ENCODE assay signal across 8 cellular contexts in genomic region chr1:2049517-2050481, GRCh38. TPM values are rescaled to one million over a fixed set of nuclear protein-coding genes. Genes with fewer than 3 reads are reported as not detected.
DNase-seq lines count a peak whose midpoint lies in the region; TF ChIP-seq lines count a peak whose summit lies in the region.

Gene PRKCZ (plus strand): TSS chr1:2050411. CDS start chr1:2050631, 220 bp downstream.

- H3K9me3 Mint-ChIP-seq in T-helper 1 cell treated with Interleukin-12 subunit alpha and Interleukin-12 subunit beta and Interleukin-4 antibody, amounts not matched to agents 30 μg/mL and 1 μg/mL, for 36 hours: no peaks in the 10 kb centered on the region

- peak within 1 kb of the TSS; percentile 78 for H3K4me3 Mint-ChIP-seq in T-helper 1 cell treated with Interleukin-12 subunit alpha and Interleukin-12 subunit beta and Interleukin-4 antibody, amounts not matched to agents 30 μg/mL and 1 μg/mL, for 36 hours

- H3K4me3 ChIP-seq in astrocyte of the cerebellum (ENCODE audit: low read depth, low read length) (peak within 1 kb of the TSS; percentile 26), iPS-18c (ENCODE audit: insufficient read depth, low read depth, low read length) (peak within 1 kb of the TSS; percentile 88)

- peaks cover 10% of the 10 kb centered on the region for H3K4me1 Mint-ChIP-seq in T-helper 1 cell treated with Interleukin-12 subunit alpha and Interleukin-12 subunit beta and Interleukin-4 antibody, amounts not matched to agents 30 μg/mL and 1 μg/mL, for 36 hours (ENCODE audit: low read depth)

- peaks cover 46% of the 10 kb centered on the region for H3K27me3 Mint-ChIP-seq in T-helper 1 cell treated with Interleukin-12 subunit alpha and Interleukin-12 subunit beta and Interleukin-4 antibody, amounts not matched to agents 30 μg/mL and 1 μg/mL, for 36 hours (ENCODE audit: low read depth)

- H3K36me3 Mint-ChIP-seq in T-helper 1 cell treated with Interleukin-12 subunit alpha and Interleukin-12 subunit beta and Interleukin-4 antibody, amounts not matched to agents 30 μg/mL and 1 μg/mL, for 36 hours (ENCODE audit: low read depth): peaks cover 2% of the 10 kb centered on the region

- peak; percentile 28 for TF ChIP-seq CTCF in astrocyte of the cerebellum (IDR thresholded peaks at IDR 0.05; ENCODE audit: low read depth, low read length, missing control alignments)

- no peaks in the 10 kb centered on the region for H3K9me3 ChIP-seq in iPS-18c (ENCODE audit: control insufficient read depth, insufficient read depth, low read length)

- in situ Hi-C loops in astrocyte of the cerebellum (cut with HindIII; ENCODE audit: low sequenced_read_pairs): no loop called here

- H3K27ac Mint-ChIP-seq in T-helper 1 cell treated with Interleukin-12 subunit alpha and Interleukin-12 subunit beta and Interleukin-4 antibody, amounts not matched to agents 30 μg/mL and 1 μg/mL, for 36 hours: no peak within 1 kb of the TSS

- peak; percentile 93 to 98 (median 94) for DNase-seq in NCI-H1417 (lab: John Stamatoyannopoulos, UW)
- DNase-seq in NCI-H1417 treated with DMSO at 0.1 percent for 48 hours (lab: John Stamatoyannopoulos, UW): no peak
- peak; percentile 95 for DNase-seq in LoVo (ENCODE audit: low spot score)
- no peak for DNase-seq in astrocyte of the cerebellum (ENCODE audit: low read depth)
- DNase-seq in stimulated activated CD4-positive, alpha-beta T cell treated with anti-CD3 and anti-CD28 coated beads, Interleukin-12 subunit alpha, Interleukin-12 subunit beta, amount 100 ng/mL, for 48 hours (ENCODE audit: low read depth in 2 of 3, low spot score in 1 of 3): peak; percentile 85 to 87 (median 85)
- DNase-seq in SK-N-DZ (ENCODE audit: low spot score): no peak

RNA-seq across cellular contexts. Expression of gene PRKCZ, which starts in this region (rescaled TPM):
- 4.2 and 6.3 TPM in 2 replicates for polyA plus RNA-seq in SK-N-DZ (2014; cell fraction: cytosol; rRNA removed)
- 5.0 and 8.7 TPM in 2 replicates for polyA plus RNA-seq in SK-N-DZ (2014; cell fraction: nucleus; rRNA removed)

Comparison
In these comparisons a context has a peak if more than half of its experiments do, and no peak if none do; other contexts are left out.
1. DNase-seq: peak in NCI-H1417 (3 of 3), LoVo (single experiment) and stimulated activated CD4-positive, alpha-beta T cell treated with anti-CD3 and anti-CD28 coated beads, Interleukin-12 subunit alpha, Interleukin-12 subunit beta, amount 100 ng/mL, for 48 hours (3 of 3); none in NCI-H1417 treated with DMSO at 0.1 percent for 48 hours (single experiment), astrocyte of the cerebellum (single experiment) and SK-N-DZ (single experiment).